ENCODE assay signal across 12 cellular contexts in the genomic region with DNA sequence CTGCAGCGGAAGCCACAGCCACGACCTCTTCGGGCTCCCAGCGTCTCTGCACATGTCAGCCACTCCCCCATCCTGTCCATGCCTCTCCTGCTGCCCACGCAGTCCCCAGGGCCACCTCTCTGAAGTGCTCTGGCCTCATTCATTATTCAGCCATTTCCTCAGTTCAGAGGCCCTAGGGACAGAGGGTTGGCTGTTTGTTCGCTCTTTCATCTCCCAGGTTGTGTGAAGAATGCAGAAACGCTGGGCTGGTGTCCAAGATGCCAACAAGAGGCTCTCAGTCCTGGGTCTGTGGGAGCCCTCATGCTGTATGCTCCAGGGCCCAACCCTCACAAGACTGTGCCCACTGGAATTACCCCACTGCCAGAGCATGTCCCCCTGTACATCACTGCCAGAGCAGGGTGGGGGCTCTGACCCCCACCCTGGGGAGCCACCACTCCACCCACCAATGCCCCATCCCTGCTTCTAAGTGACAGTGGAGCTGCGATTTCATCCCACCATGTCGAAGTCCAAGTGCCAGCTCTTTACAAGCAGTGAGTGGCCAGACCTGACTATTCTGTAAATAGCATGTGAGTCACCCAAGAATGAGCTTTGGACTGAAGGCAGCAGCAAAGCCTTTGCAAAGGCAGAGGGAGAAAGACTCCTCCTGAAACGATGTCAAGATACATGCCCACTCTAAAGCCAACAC.
A peak's percentile ranks its signal among the peaks of the same experiment; 100 is the strongest.
DNase-seq lines count a peak whose midpoint lies in the region; ATAC-seq and TF ChIP-seq lines count a peak whose summit lies in the region.
"Had no signal": no experiment of that assay in that cellular context is flagged by ENCODE, and none has a peak within 500 bp of the region (broad histone marks: within the 10 kb centered on the region; RNA-seq: fewer than 3 reads in every experiment).

No MANE protein-coding gene starts in this region.

- no peak overlapping the region for H3K4me3 ChIP-seq in fibroblast of mammary gland (ENCODE audit: control insufficient read depth, low read depth, low read length)
- H3K4me3 ChIP-seq: vagina had no signal

- DNase-seq in DMS79 (lab: John Stamatoyannopoulos, UW) = peak; percentile 95
- peak; percentile 40 for DNase-seq in NCI-H446 treated with DMSO at 0.1 percent for 48 hours (lab: John Stamatoyannopoulos, UW)
- peak; percentile 12 for DNase-seq in fibroblast of mammary gland (ENCODE audit: low read depth)
- peak; percentile 4 for DNase-seq in non-pigmented ciliary epithelial cell (ENCODE audit: low read depth)
- DNase-seq in NCI-H1694 treated with DMSO at 0.1 percent for 48 hours (lab: John Stamatoyannopoulos, UW) = no peak
- no peak for DNase-seq in activated T-cell treated with anti-CD3 and anti-CD28 coated beads, Interleukin-2, amount 50 U/mL, for 72 hours
- DNase-seq: stimulated activated CD4-positive, alpha-beta T cell treated with anti-CD3 and anti-CD28 coated beads, Interleukin-4, amount 100 ng/mL, for 1 hour had no signal

- no peak for TF ChIP-seq CTCF in fibroblast of mammary gland (conservative IDR thresholded peaks at IDR 0.05; ENCODE audit: control insufficient read depth, insufficient read depth, low read depth, low read length)

- no peak overlapping the region for H3K27ac Mint-ChIP-seq in activated T-cell treated with anti-CD3 and anti-CD28 coated beads, Interleukin-2, amount 50 U/mL, for 72 hours
- H3K27ac Mint-ChIP-seq: activated T-helper 2 cell treated with anti-CD3 and anti-CD28 coated beads, Interferon-gamma antibody, Interleukin-2, Interleukin-4, amounts not matched to agents 10 μg/mL and 5 μg/mL and 100 μg/mL, durations not matched to agents 14 hours and 24 hours and 36 hours; T-helper 2 cell treated with Interferon-gamma antibody and Interleukin-4, amounts not matched to agents 5 μg/mL and 100 μg/mL, for 36 hours had no signal

- H3K9me3 Mint-ChIP-seq in activated T-cell treated with anti-CD3 and anti-CD28 coated beads, Interleukin-2, amount 50 U/mL, for 72 hours = peaks cover 3 to 6% of the 10 kb centered on the region in 2 donors
- H3K9me3 Mint-ChIP-seq: activated T-helper 2 cell treated with anti-CD3 and anti-CD28 coated beads, Interferon-gamma antibody, Interleukin-2, Interleukin-4, amounts not matched to agents 10 μg/mL and 5 μg/mL and 100 μg/mL, durations not matched to agents 14 hours and 24 hours and 36 hours; T-helper 2 cell treated with Interferon-gamma antibody and Interleukin-4, amounts not matched to agents 5 μg/mL and 100 μg/mL, for 36 hours had no signal

- H3K4me1 Mint-ChIP-seq in activated T-cell treated with anti-CD3 and anti-CD28 coated beads, Interleukin-2, amount 50 U/mL, for 72 hours (ENCODE audit: low read depth) = no peaks in the 10 kb centered on the region

- ATAC-seq in HG02938 (IDR thresholded peaks at IDR 0.05; ENCODE audit: unreplicated experiment) (no peak), HG03439 (IDR thresholded peaks at IDR 0.05; ENCODE audit: unreplicated experiment) (no peak)
- no peak for ATAC-seq in activated T-cell treated with anti-CD3 and anti-CD28 coated beads, Interleukin-2, amount 50 U/mL, for 72 hours (replicated peaks in 1 of 2)

- no peaks in the 10 kb centered on the region for H3K27me3 Mint-ChIP-seq in activated T-cell treated with anti-CD3 and anti-CD28 coated beads, Interleukin-2, amount 50 U/mL, for 72 hours (ENCODE audit: low read depth)

- H3K36me3 Mint-ChIP-seq in activated T-cell treated with anti-CD3 and anti-CD28 coated beads, Interleukin-2, amount 50 U/mL, for 72 hours (ENCODE audit: insufficient read depth in 2 of 2) = no peaks in the 10 kb centered on the region

- H3K4me3 Mint-ChIP-seq in activated T-cell treated with anti-CD3 and anti-CD28 coated beads, Interleukin-2, amount 50 U/mL, for 72 hours = no peak overlapping the region
- H3K4me3 Mint-ChIP-seq: T-helper 2 cell treated with Interferon-gamma antibody and Interleukin-4, amounts not matched to agents 5 μg/mL and 100 μg/mL, for 36 hours had no signal

Comparison
In these comparisons a context has a peak if more than half of its experiments do, and no peak if none do; other contexts are left out.
1. DNase-seq: peak in DMS79 (single experiment), NCI-H446 treated with DMSO at 0.1 percent for 48 hours (single experiment), fibroblast of mammary gland (single experiment) and non-pigmented ciliary epithelial cell (single experiment); none in NCI-H1694 treated with DMSO at 0.1 percent for 48 hours (single experiment) and activated T-cell treated with anti-CD3 and anti-CD28 coated beads, Interleukin-2, amount 50 U/mL, for 72 hours (0 of 2).